13 cellular contexts compared by ENCODE assay signal in the genomic region with DNA sequence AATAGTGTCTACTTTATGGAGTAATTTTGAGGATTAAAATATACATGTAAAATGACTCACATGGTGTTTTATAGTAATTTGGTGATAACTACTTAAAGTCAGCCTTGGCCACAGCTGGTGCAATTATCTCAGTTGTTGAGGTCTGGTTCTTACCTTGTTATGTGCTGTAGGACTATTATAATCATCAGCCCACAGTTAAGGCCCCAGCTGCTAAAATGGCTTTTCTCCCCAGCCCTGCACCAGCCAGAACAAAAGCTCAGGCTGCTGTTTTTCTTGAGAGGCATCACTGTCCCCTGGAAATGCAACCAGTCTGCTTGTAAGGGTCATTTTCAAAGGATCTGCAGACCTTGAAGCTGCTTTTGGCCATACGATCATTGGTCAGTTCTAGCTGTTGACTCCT.
"Had no signal": no experiment of that assay in that cellular context is flagged by ENCODE, and none has a peak within 500 bp of the region (broad histone marks: within the 10 kb centered on the region; RNA-seq: fewer than 3 reads in every experiment).

No MANE protein-coding gene starts in this region.

- DNase-seq: activated B cell treated with CpG ODN at 0.5 μM for 24 hours; activated CD4-positive, alpha-beta T cell treated with anti-CD3 and anti-CD28 coated beads, Interleukin-2, amount 50 U/mL, for 1 hour; activated CD8-positive, alpha-beta memory T cell treated with anti-CD3 and anti-CD28 coated beads for 24 hours; activated naive CD8-positive, alpha-beta T cell treated with anti-CD3 and anti-CD28 coated beads, Interleukin-2, amount 10 ng/mL, durations not matched to agents 7 days and 5 days; central memory CD4-positive, alpha-beta T cell; colonic mucosa; pancreas; stimulated activated CD4-positive, alpha-beta T cell treated with anti-CD3 and anti-CD28 coated beads, Interleukin-12 subunit alpha, Interleukin-12 subunit beta, amount 100 ng/mL, for 4 hours; thyroid gland had no signal

- H3K4me1 ChIP-seq: colonic mucosa, pancreas, thyroid gland had no signal

- H3K36me3 Mint-ChIP-seq: activated naive CD8-positive, alpha-beta T cell treated with anti-CD3 and anti-CD28 coated beads, Interleukin-2, amount 10 ng/mL, durations not matched to agents 7 days and 5 days; stimulated activated effector memory CD8-positive, alpha-beta T cell treated with anti-CD3 and anti-CD28 coated beads, Interleukin-12 subunit alpha, Interleukin-12 subunit beta, amount 100 ng/mL, for 72 hours had no signal

- H3K36me3 ChIP-seq: colonic mucosa, pancreas, thyroid gland had no signal

- H3K4me3 Mint-ChIP-seq: activated B cell treated with CpG ODN at 0.5 μM for 24 hours; activated naive CD8-positive, alpha-beta T cell treated with anti-CD3 and anti-CD28 coated beads, Interleukin-2, amount 10 ng/mL, durations not matched to agents 7 days and 5 days; brain; mesothelial cell of epicardium; stimulated activated effector memory CD8-positive, alpha-beta T cell treated with anti-CD3 and anti-CD28 coated beads, Interleukin-12 subunit alpha, Interleukin-12 subunit beta, amount 100 ng/mL, for 72 hours had no signal

- H3K4me1 Mint-ChIP-seq: activated B cell treated with CpG ODN at 0.5 μM for 24 hours; activated naive CD8-positive, alpha-beta T cell treated with anti-CD3 and anti-CD28 coated beads, Interleukin-2, amount 10 ng/mL, durations not matched to agents 7 days and 5 days; mesothelial cell of epicardium; stimulated activated effector memory CD8-positive, alpha-beta T cell treated with anti-CD3 and anti-CD28 coated beads, Interleukin-12 subunit alpha, Interleukin-12 subunit beta, amount 100 ng/mL, for 72 hours had no signal

- H3K27me3 ChIP-seq: colonic mucosa, pancreas, thyroid gland had no signal

- H3K4me3 ChIP-seq: colonic mucosa, lung, pancreas, thyroid gland had no signal

- H3K9me3 ChIP-seq: colonic mucosa, pancreas, thyroid gland had no signal

- H3K27me3 Mint-ChIP-seq: activated B cell treated with CpG ODN at 0.5 μM for 24 hours, brain had no signal

- H3K27ac ChIP-seq: colonic mucosa, pancreas, thyroid gland had no signal

- H3K27ac Mint-ChIP-seq: activated B cell treated with CpG ODN at 0.5 μM for 24 hours; activated naive CD8-positive, alpha-beta T cell treated with anti-CD3 and anti-CD28 coated beads, Interleukin-2, amount 10 ng/mL, durations not matched to agents 7 days and 5 days; mesothelial cell of epicardium; stimulated activated effector memory CD8-positive, alpha-beta T cell treated with anti-CD3 and anti-CD28 coated beads, Interleukin-12 subunit alpha, Interleukin-12 subunit beta, amount 100 ng/mL, for 72 hours had no signal
